ENCODE assay signal across 31 cellular contexts in the genomic region with DNA sequence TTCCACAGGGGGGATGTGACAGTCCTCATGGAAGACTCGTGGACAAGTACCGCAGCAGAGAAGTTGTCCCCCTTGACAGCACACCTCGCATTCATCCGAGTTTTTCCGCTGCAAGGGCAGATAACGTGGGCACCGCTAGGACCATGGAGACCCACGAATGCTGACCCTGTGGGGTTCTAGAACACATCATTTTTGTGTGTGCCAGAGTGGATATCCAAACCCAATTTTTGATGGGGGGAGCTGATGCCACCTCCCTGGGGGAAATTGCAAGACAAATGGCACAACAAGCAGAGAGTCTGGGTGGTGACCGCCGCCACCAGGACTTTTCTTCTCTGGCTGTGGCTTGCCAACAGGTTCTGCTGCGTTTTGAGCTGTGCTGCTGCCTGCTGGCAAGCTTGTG. TPM values are rescaled to one million over a fixed set of nuclear protein-coding genes. Genes with fewer than 3 reads are reported as not detected.
"Had no signal": no experiment of that assay in that cellular context is flagged by ENCODE, and none has a peak within 500 bp of the region (broad histone marks: within the 10 kb centered on the region; RNA-seq: fewer than 3 reads in every experiment).

No MANE protein-coding gene starts in this region.

- ATAC-seq: activated CD8-positive, alpha-beta T cell treated with anti-CD3 and anti-CD28 coated beads for 36 hours; activated T-cell treated with anti-CD3 and anti-CD28 coated beads, Interleukin-2, amount 50 U/mL, for 4 hours; activated T-helper 17 cell treated with anti-CD3 and anti-CD28 coated beads, Interleukin-2, amount 50 U/mL, for 72 hours; esophagus mucosa; foreskin keratinocyte; gastrocnemius medialis; heart left ventricle; T-helper 17 cell had no signal

- DNase-seq: activated CD4-positive, alpha-beta T cell treated with anti-CD3 and anti-CD28 coated beads for 4 hours; activated CD4-positive, alpha-beta T cell treated with anti-CD3 and anti-CD28 coated beads, Interleukin-2, amount 50 U/mL, for 1 hour; activated CD4-positive, alpha-beta T cell treated with anti-CD3 and anti-CD28 coated beads, Interleukin-2, amount 50 U/mL, for 48 hours; activated CD4-positive, CD25-positive, alpha-beta regulatory T cell; activated CD4-positive, CD25-positive, alpha-beta regulatory T cell treated with anti-CD3 and anti-CD28 coated beads, Interleukin-2, amount 50 U/mL, for 72 hours; activated CD8-positive, alpha-beta memory T cell treated with anti-CD3 and anti-CD28 coated beads for 24 hours; activated CD8-positive, alpha-beta T cell treated with anti-CD3 and anti-CD28 coated beads for 36 hours; activated effector memory CD4-positive, alpha-beta T cell treated with Interleukin-2 at 50 U/mL for 16 hours; activated gamma-delta T cell treated with Interleukin-2 at 50 U/mL for 16 hours; activated naive CD4-positive, alpha-beta T cell treated with anti-CD3 and anti-CD28 coated beads for 36 hours; activated naive CD8-positive, alpha-beta T cell treated with anti-CD3 and anti-CD28 coated beads, Interleukin-2, amount 10 ng/mL, durations not matched to agents 7 days and 5 days; activated T-cell treated with anti-CD3 and anti-CD28 coated beads, Interleukin-2, amount 50 U/mL, for 4 hours; brain microvascular endothelial cell; dorsolateral prefrontal cortex; effector memory CD4-positive, alpha-beta T cell; endodermal cell; foreskin keratinocyte; gastrocnemius medialis; glutamatergic neuron; heart left ventricle; T-helper 1 cell; T-helper 17 cell; T1000; WERI-Rb-1 had no signal

- H3K27me3 Mint-ChIP-seq: activated CD8-positive, alpha-beta T cell treated with anti-CD3 and anti-CD28 coated beads for 36 hours; activated naive CD4-positive, alpha-beta T cell treated with anti-CD3 and anti-CD28 coated beads, Interleukin-2, amount 50 U/mL, for 24 hours; activated naive CD8-positive, alpha-beta T cell treated with anti-CD3 and anti-CD28 coated beads, Interleukin-2, amount 10 ng/mL, durations not matched to agents 7 days and 5 days; activated T-helper 17 cell treated with anti-CD3 and anti-CD28 coated beads, Interleukin-2, amount 50 U/mL, for 72 hours; central memory CD8-positive, alpha-beta T cell; dendritic cell treated with granulocyte-macrophage colony-stimulating factor and Interleukin-4, amounts not matched to agents 40 ng/mL and 50 ng/mL, for 4 days; T-helper 17 cell had no signal

- H3K27ac Mint-ChIP-seq: activated CD8-positive, alpha-beta T cell treated with anti-CD3 and anti-CD28 coated beads for 36 hours; activated naive CD4-positive, alpha-beta T cell treated with anti-CD3 and anti-CD28 coated beads for 36 hours; activated naive CD4-positive, alpha-beta T cell treated with anti-CD3 and anti-CD28 coated beads, Interleukin-2, amount 50 U/mL, for 24 hours; activated T-helper 17 cell treated with anti-CD3 and anti-CD28 coated beads, Interleukin-2, amount 50 U/mL, for 72 hours; dendritic cell treated with granulocyte-macrophage colony-stimulating factor and Interleukin-4, amounts not matched to agents 40 ng/mL and 50 ng/mL, for 4 days; endodermal cell; T-helper 17 cell; T-helper 2 cell treated with Interferon-gamma antibody and Interleukin-4, amounts not matched to agents 5 μg/mL and 100 μg/mL, for 36 hours had no signal

- H3K4me3 Mint-ChIP-seq: activated CD8-positive, alpha-beta T cell treated with anti-CD3 and anti-CD28 coated beads for 36 hours; activated naive CD4-positive, alpha-beta T cell treated with anti-CD3 and anti-CD28 coated beads for 36 hours; activated naive CD4-positive, alpha-beta T cell treated with anti-CD3 and anti-CD28 coated beads, Interleukin-2, amount 50 U/mL, for 24 hours; activated naive CD8-positive, alpha-beta T cell treated with anti-CD3 and anti-CD28 coated beads, Interleukin-2, amount 10 ng/mL, durations not matched to agents 7 days and 5 days; activated T-cell treated with anti-CD3 and anti-CD28 coated beads, Interleukin-2, amount 50 U/mL, for 4 hours; activated T-helper 17 cell treated with anti-CD3 and anti-CD28 coated beads, Interleukin-2, amount 50 U/mL, for 72 hours; central memory CD8-positive, alpha-beta T cell; dendritic cell treated with granulocyte-macrophage colony-stimulating factor and Interleukin-4, amounts not matched to agents 40 ng/mL and 50 ng/mL, for 4 days; endodermal cell; T-helper 17 cell; T-helper 2 cell treated with Interferon-gamma antibody and Interleukin-4, amounts not matched to agents 5 μg/mL and 100 μg/mL, for 36 hours had no signal

- H3K4me1 Mint-ChIP-seq: activated T-helper 17 cell treated with anti-CD3 and anti-CD28 coated beads, Interleukin-2, amount 50 U/mL, for 72 hours; central memory CD8-positive, alpha-beta T cell had no signal

- H3K9me3 Mint-ChIP-seq: activated CD8-positive, alpha-beta T cell treated with anti-CD3 and anti-CD28 coated beads for 36 hours; activated naive CD4-positive, alpha-beta T cell treated with anti-CD3 and anti-CD28 coated beads for 36 hours; activated naive CD4-positive, alpha-beta T cell treated with anti-CD3 and anti-CD28 coated beads, Interleukin-2, amount 50 U/mL, for 24 hours; activated T-cell treated with anti-CD3 and anti-CD28 coated beads, Interleukin-2, amount 50 U/mL, for 4 hours; activated T-helper 17 cell treated with anti-CD3 and anti-CD28 coated beads, Interleukin-2, amount 50 U/mL, for 72 hours; central memory CD8-positive, alpha-beta T cell; dendritic cell treated with granulocyte-macrophage colony-stimulating factor and Interleukin-4, amounts not matched to agents 40 ng/mL and 50 ng/mL, for 4 days; endodermal cell; T-helper 2 cell treated with Interferon-gamma antibody and Interleukin-4, amounts not matched to agents 5 μg/mL and 100 μg/mL, for 36 hours had no signal

RNA-seq across cellular contexts. Expression of gene SP140, which starts 52.7 kb away (rescaled TPM):
- total RNA-seq: bronchial epithelial cell, endodermal cell had no signal
